In genomic region chrX:20284992-20285391, GRCh38 we compare ENCODE assay signal across 30 cellular contexts.
"Had no signal": no experiment of that assay in that cellular context is flagged by ENCODE, and none has a peak within 500 bp of the region (broad histone marks: within the 10 kb centered on the region; RNA-seq: fewer than 3 reads in every experiment).

No MANE protein-coding gene starts in this region.

- H3K9me3 ChIP-seq: ascending aorta, body of pancreas, breast epithelium had no signal

- H3K4me2 ChIP-seq: PC-9 had no signal

- H3K36me3 ChIP-seq: ascending aorta, breast epithelium, WERI-Rb-1 had no signal

- ATAC-seq: activated CD8-positive, alpha-beta T cell treated with anti-CD3 and anti-CD28 coated beads, Interleukin-2, amount 10 ng/mL, durations not matched to agents 7 days and 5 days; activated naive CD4-positive, alpha-beta T cell treated with anti-CD3 and anti-CD28 coated beads, Interleukin-2, amount 50 U/mL, for 72 hours; body of pancreas; K562; Right ventricle myocardium inferior had no signal

- DNase-seq: activated CD4-positive, alpha-beta T cell treated with anti-CD3 and anti-CD28 coated beads for 1 hour; activated CD4-positive, alpha-beta T cell treated with anti-CD3 and anti-CD28 coated beads, Interleukin-2, amount 10 ng/mL, durations not matched to agents 7 days and 5 days; activated CD4-positive, alpha-beta T cell treated with anti-CD3 and anti-CD28 coated beads, Interleukin-2, amount 50 U/mL, for 48 hours; activated CD4-positive, CD25-positive, alpha-beta regulatory T cell; activated CD8-positive, alpha-beta T cell treated with anti-CD3 and anti-CD28 coated beads, Interleukin-2, amount 10 ng/mL, durations not matched to agents 7 days and 5 days; activated gamma-delta T cell treated with Interleukin-2 at 50 U/mL for 16 hours; activated naive CD4-positive, alpha-beta T cell treated with anti-CD3 and anti-CD28 coated beads for 36 hours; activated T-cell treated with anti-CD3 and anti-CD28 coated beads, Interleukin-2, amount 50 U/mL, for 24 hours; amygdala; body of pancreas; Karpas-422; NCI-H1105; NCI-H1417 treated with DMSO at 0.1 percent for 48 hours; NCI-H1930; NCI-H2081 treated with DMSO at 0.1 percent for 48 hours; NCI-H226; NCI-H446 treated with DMSO at 0.1 percent for 48 hours; NCI-H526; NCI-H748 treated with DMSO at 0.1 percent for 48 hours; NK-92 treated with Interleukin-12 subunit alpha and Interleukin-12 subunit beta, amount 100 ng/mL, for 24 hours; PC-9; SIG-M5; T1000; WERI-Rb-1 had no signal

- H3K27ac ChIP-seq: ascending aorta, body of pancreas, breast epithelium, PC-9, RWPE1, WERI-Rb-1 had no signal

- H3K27me3 ChIP-seq: ascending aorta, body of pancreas had no signal

- H2AFZ ChIP-seq: PC-9 had no signal

- H3K4me3 ChIP-seq: ascending aorta, body of pancreas, breast epithelium, K562, PC-9 had no signal

- H3K4me1 ChIP-seq: ascending aorta, body of pancreas, breast epithelium had no signal
